Comparison of ENCODE assay signal across 7 cellular contexts in genomic region chr9:125264068-125264467, GRCh38. TPM values are rescaled to one million over a fixed set of nuclear protein-coding genes. Genes with fewer than 3 reads are reported as not detected.
DNase-seq lines count a peak whose midpoint lies in the region; ATAC-seq and TF ChIP-seq lines count a peak whose summit lies in the region.
"Not testable (repeated sequence)": the region's sequence is repeated elsewhere in the genome, so short reads cannot be mapped to it uniquely, and the experiment has no call there.

No MANE protein-coding gene starts in this region.

- peak overlapping the region; percentile 86 for H3K27ac Mint-ChIP-seq in CD8-positive, alpha-beta T cell
- peak overlapping the region; percentile 76 for H3K27ac Mint-ChIP-seq in activated CD4-positive, alpha-beta T cell treated with anti-CD3 and anti-CD28 coated beads, Interleukin-2, amount 10 ng/mL, durations not matched to agents 7 days and 5 days
- H3K27ac Mint-ChIP-seq in activated T-helper 2 cell treated with anti-CD3 and anti-CD28 coated beads, Interferon-gamma antibody, Interleukin-2, Interleukin-4, amounts not matched to agents 10 μg/mL and 5 μg/mL and 100 μg/mL, durations not matched to agents 14 hours and 24 hours and 36 hours, result peak overlapping the region; percentile 76
- H3K27ac Mint-ChIP-seq in brain, result peak overlapping the region in 2 of 5 experiments; percentile 25 to 48
- peak overlapping the region; percentile 11 for H3K27ac Mint-ChIP-seq in osteocyte (ENCODE audit: unreplicated experiment)

- peaks cover 66% of the 10 kb centered on the region for H3K4me1 Mint-ChIP-seq in CD8-positive, alpha-beta T cell (ENCODE audit: low read depth)
- peaks cover 44% of the 10 kb centered on the region for H3K4me1 Mint-ChIP-seq in activated CD4-positive, alpha-beta T cell treated with anti-CD3 and anti-CD28 coated beads, Interleukin-2, amount 10 ng/mL, durations not matched to agents 7 days and 5 days
- peaks cover 35% of the 10 kb centered on the region for H3K4me1 Mint-ChIP-seq in activated T-helper 2 cell treated with anti-CD3 and anti-CD28 coated beads, Interferon-gamma antibody, Interleukin-2, Interleukin-4, amounts not matched to agents 10 μg/mL and 5 μg/mL and 100 μg/mL, durations not matched to agents 14 hours and 24 hours and 36 hours (ENCODE audit: low read depth)
- H3K4me1 Mint-ChIP-seq in brain (peaks cover 54% of the 10 kb centered on the region), osteocyte (ENCODE audit: unreplicated experiment) (peaks cover 49% of the 10 kb centered on the region)

- ATAC-seq in CD8-positive, alpha-beta T cell, result not testable (repeated sequence)

- not testable (repeated sequence) for H3K9me3 ChIP-seq in CD8-positive, alpha-beta T cell (ENCODE audit: low read length); Loucy (ENCODE audit: insufficient read depth, low read depth, low read length)

- CTCF ChIA-PET in CD8-positive, alpha-beta T cell (lab: Charles Lee), result interaction anchor here (1.3 to 1.4 kb wide), 2 partner anchors 9 to 23 kb away, joined by 3 to 4 read pairs; partner anchors contain the start of gene HSPA5
- CTCF ChIA-PET in activated CD4-positive, alpha-beta T cell treated with anti-CD3 and anti-CD28 coated beads, Interleukin-2, amount 10 ng/mL, durations not matched to agents 7 days and 5 days (lab: Charles Lee), result interaction anchor here (2.8 kb wide), 1 partner anchor 8 kb away, joined by 8 read pairs; no protein-coding TSS in a partner anchor

- POLR2A ChIA-PET in CD8-positive, alpha-beta T cell (lab: Charles Lee), result interaction anchor here (5.2 kb wide), 1 partner anchor 23 kb away, joined by 40 read pairs; the partner anchor contains the start of gene HSPA5
- POLR2A ChIA-PET in activated CD4-positive, alpha-beta T cell treated with anti-CD3 and anti-CD28 coated beads, Interleukin-2, amount 10 ng/mL, durations not matched to agents 7 days and 5 days (lab: Charles Lee), result not testable (repeated sequence)

- H3K4me1 ChIP-seq in CD8-positive, alpha-beta T cell (ENCODE audit: insufficient read depth, low read length), result peaks cover 29% of the 10 kb centered on the region
- peaks cover 29% of the 10 kb centered on the region for H3K4me1 ChIP-seq in Loucy (ENCODE audit: insufficient read depth, low read length, poor library complexity, severe bottlenecking)

- intact Hi-C loops in CD8-positive, alpha-beta T cell (cut with DNase I, micrococcal nuclease), result loop anchor here in 1 of 2 experiments (5.0 kb wide), 2 partner anchors 142 to 492 kb away; partner anchors contain the start of gene NR6A1
- intact Hi-C loops in activated T-helper 2 cell treated with anti-CD3 and anti-CD28 coated beads, Interferon-gamma antibody, Interleukin-2, Interleukin-4, amounts not matched to agents 10 μg/mL and 5 μg/mL and 100 μg/mL, durations not matched to agents 14 hours and 24 hours and 36 hours (cut with micrococcal nuclease), result loop anchor here (5.0 kb wide), 1 partner anchor 322 kb away; the partner anchor contains the start of gene GOLGA1

- H3K4me3 ChIP-seq in CD8-positive, alpha-beta T cell (ENCODE audit: low read depth, low read length), result not testable (repeated sequence)
- H3K4me3 ChIP-seq in Loucy (ENCODE audit: low read length, poor library complexity, severe bottlenecking), result peak overlapping the region; percentile 96

- peak overlapping the region; percentile 55 for H3K27ac ChIP-seq in CD8-positive, alpha-beta T cell (ENCODE audit: low read depth, low read length)

- peak overlapping the region; percentile 78 for H3K4me2 ChIP-seq in Loucy (ENCODE audit: low read depth, low read length, poor library complexity, severe bottlenecking)

- H3K9ac ChIP-seq in Loucy (ENCODE audit: low read depth, low read length, poor library complexity, severe bottlenecking), result peak overlapping the region; percentile 93

- H3K27me3 Mint-ChIP-seq in CD8-positive, alpha-beta T cell (ENCODE audit: low read depth); activated CD4-positive, alpha-beta T cell treated with anti-CD3 and anti-CD28 coated beads, Interleukin-2, amount 10 ng/mL, durations not matched to agents 7 days and 5 days; activated T-helper 2 cell treated with anti-CD3 and anti-CD28 coated beads, Interferon-gamma antibody, Interleukin-2, Interleukin-4, amounts not matched to agents 10 μg/mL and 5 μg/mL and 100 μg/mL, durations not matched to agents 14 hours and 24 hours and 36 hours (ENCODE audit: low read depth); brain; osteocyte (ENCODE audit: unreplicated experiment): not testable (repeated sequence)

- H2AFZ ChIP-seq in Loucy (ENCODE audit: low read length), result not testable (repeated sequence)

- peaks cover 70% of the 10 kb centered on the region for H3K79me2 ChIP-seq in Loucy (ENCODE audit: insufficient read depth, low read length)

- H3K27me3 ChIP-seq in CD8-positive, alpha-beta T cell (ENCODE audit: insufficient read depth, low read length); Loucy (ENCODE audit: insufficient read depth, low read length, poor library complexity, severe bottlenecking): not testable (repeated sequence)

- H3K36me3 Mint-ChIP-seq in CD8-positive, alpha-beta T cell, result peaks cover 47% of the 10 kb centered on the region
- H3K36me3 Mint-ChIP-seq in activated CD4-positive, alpha-beta T cell treated with anti-CD3 and anti-CD28 coated beads, Interleukin-2, amount 10 ng/mL, durations not matched to agents 7 days and 5 days (ENCODE audit: low read depth), result peaks cover 31% of the 10 kb centered on the region
- peaks cover 30% of the 10 kb centered on the region for H3K36me3 Mint-ChIP-seq in activated T-helper 2 cell treated with anti-CD3 and anti-CD28 coated beads, Interferon-gamma antibody, Interleukin-2, Interleukin-4, amounts not matched to agents 10 μg/mL and 5 μg/mL and 100 μg/mL, durations not matched to agents 14 hours and 24 hours and 36 hours (ENCODE audit: low read depth)
- H3K36me3 Mint-ChIP-seq in brain (peaks cover 53% of the 10 kb centered on the region), osteocyte (ENCODE audit: unreplicated experiment) (peaks cover 14% of the 10 kb centered on the region)

- not testable (repeated sequence) for H3K9me3 Mint-ChIP-seq in CD8-positive, alpha-beta T cell; activated CD4-positive, alpha-beta T cell treated with anti-CD3 and anti-CD28 coated beads, Interleukin-2, amount 10 ng/mL, durations not matched to agents 7 days and 5 days; activated T-helper 2 cell treated with anti-CD3 and anti-CD28 coated beads, Interferon-gamma antibody, Interleukin-2, Interleukin-4, amounts not matched to agents 10 μg/mL and 5 μg/mL and 100 μg/mL, durations not matched to agents 14 hours and 24 hours and 36 hours; brain; osteocyte (ENCODE audit: unreplicated experiment)

- peak overlapping the region; percentile 98 for H3K4me3 Mint-ChIP-seq in CD8-positive, alpha-beta T cell
- H3K4me3 Mint-ChIP-seq in activated CD4-positive, alpha-beta T cell treated with anti-CD3 and anti-CD28 coated beads, Interleukin-2, amount 10 ng/mL, durations not matched to agents 7 days and 5 days, result peak overlapping the region; percentile 98
- H3K4me3 Mint-ChIP-seq in activated T-helper 2 cell treated with anti-CD3 and anti-CD28 coated beads, Interferon-gamma antibody, Interleukin-2, Interleukin-4, amounts not matched to agents 10 μg/mL and 5 μg/mL and 100 μg/mL, durations not matched to agents 14 hours and 24 hours and 36 hours (ENCODE audit: low read depth), result peak overlapping the region; percentile 72
- peak overlapping the region; percentile 46 to 66 (median 58) for H3K4me3 Mint-ChIP-seq in brain
- H3K4me3 Mint-ChIP-seq in osteocyte (ENCODE audit: unreplicated experiment), result not testable (repeated sequence)

- not testable (repeated sequence) for TF ChIP-seq CTCF in CD8-positive, alpha-beta T cell (IDR thresholded peaks at IDR 0.05); Loucy (conservative IDR thresholded peaks at IDR 0.05; ENCODE audit: low read length); brain (conservative IDR thresholded peaks at IDR 0.05); osteocyte (IDR thresholded peaks at IDR 0.05)

- H3F3A ChIP-seq in Loucy (ENCODE audit: low read depth), result not testable (repeated sequence)

- peak in 3 of 7 experiments; percentile 21 to 44 (median 31) for DNase-seq in CD8-positive, alpha-beta T cell
- peak; percentile 36 for DNase-seq in activated CD4-positive, alpha-beta T cell treated with anti-CD3 and anti-CD28 coated beads, Interleukin-2, amount 10 ng/mL, durations not matched to agents 7 days and 5 days
- DNase-seq in activated T-helper 2 cell treated with anti-CD3 and anti-CD28 coated beads, Interferon-gamma antibody, Interleukin-2, Interleukin-4, amounts not matched to agents 10 μg/mL and 5 μg/mL and 100 μg/mL, durations not matched to agents 14 hours and 24 hours and 36 hours (ENCODE audit: low spot score); osteocyte (ENCODE audit: extremely low spot score, unreplicated experiment): not testable (repeated sequence)
- DNase-seq in lung microvascular endothelial cell (ENCODE audit: low read depth in 2 of 2), result peak; percentile 36 to 39

- H3K36me3 ChIP-seq in CD8-positive, alpha-beta T cell (ENCODE audit: insufficient read depth, low read length); Loucy (ENCODE audit: insufficient read depth, low read length): not testable (repeated sequence)

- H3K9me2 ChIP-seq in Loucy (replicated peaks; ENCODE audit: low read depth, low read length), result not testable (repeated sequence)

- H4K20me1 ChIP-seq in Loucy (ENCODE audit: insufficient read depth, low read length, poor library complexity, severe bottlenecking), result peaks cover 43% of the 10 kb centered on the region

RNA-seq across cellular contexts. Expression of gene GAPVD1, which starts 2.4 kb away (rescaled TPM):
- 10 to 100 TPM; 81.0 to 84.1 TPM for total RNA-seq in CD8-positive, alpha-beta T cell
- 10 to 100 TPM; 49.7 to 53.6 TPM for total RNA-seq in activated CD4-positive, alpha-beta T cell treated with anti-CD3 and anti-CD28 coated beads, Interleukin-2, amount 10 ng/mL, durations not matched to agents 7 days and 5 days
- 50.8 and 51.0 TPM in 2 replicates for total RNA-seq in activated T-helper 2 cell treated with anti-CD3 and anti-CD28 coated beads, Interferon-gamma antibody, Interleukin-2, Interleukin-4, amounts not matched to agents 10 μg/mL and 5 μg/mL and 100 μg/mL, durations not matched to agents 14 hours and 24 hours and 36 hours
- 18.4 TPM for polyA plus RNA-seq in brain (ENCODE audit: insufficient read depth, low read depth, low replicate concordance)
- 41.6 and 49.2 TPM in 2 replicates for total RNA-seq in lung microvascular endothelial cell
- 56.1 and 56.5 TPM in 2 replicates for total RNA-seq in osteocyte

RNA-seq across cellular contexts. Expression of gene HSPA5, which starts 22.9 kb away (rescaled TPM):
- total RNA-seq in CD8-positive, alpha-beta T cell, result 100 to 1,000 TPM; 354 to 372 TPM
- 100 to 1,000 TPM; 124 to 127 TPM for total RNA-seq in activated CD4-positive, alpha-beta T cell treated with anti-CD3 and anti-CD28 coated beads, Interleukin-2, amount 10 ng/mL, durations not matched to agents 7 days and 5 days
- 283 and 285 TPM in 2 replicates for total RNA-seq in activated T-helper 2 cell treated with anti-CD3 and anti-CD28 coated beads, Interferon-gamma antibody, Interleukin-2, Interleukin-4, amounts not matched to agents 10 μg/mL and 5 μg/mL and 100 μg/mL, durations not matched to agents 14 hours and 24 hours and 36 hours
- polyA plus RNA-seq in brain (ENCODE audit: insufficient read depth, low read depth, low replicate concordance), result 136 TPM
- total RNA-seq in lung microvascular endothelial cell (77.4 and 132 TPM in 2 replicates), osteocyte (282 and 300 TPM in 2 replicates)
